1 cellular context compared by ENCODE assay signal in the genomic region with DNA sequence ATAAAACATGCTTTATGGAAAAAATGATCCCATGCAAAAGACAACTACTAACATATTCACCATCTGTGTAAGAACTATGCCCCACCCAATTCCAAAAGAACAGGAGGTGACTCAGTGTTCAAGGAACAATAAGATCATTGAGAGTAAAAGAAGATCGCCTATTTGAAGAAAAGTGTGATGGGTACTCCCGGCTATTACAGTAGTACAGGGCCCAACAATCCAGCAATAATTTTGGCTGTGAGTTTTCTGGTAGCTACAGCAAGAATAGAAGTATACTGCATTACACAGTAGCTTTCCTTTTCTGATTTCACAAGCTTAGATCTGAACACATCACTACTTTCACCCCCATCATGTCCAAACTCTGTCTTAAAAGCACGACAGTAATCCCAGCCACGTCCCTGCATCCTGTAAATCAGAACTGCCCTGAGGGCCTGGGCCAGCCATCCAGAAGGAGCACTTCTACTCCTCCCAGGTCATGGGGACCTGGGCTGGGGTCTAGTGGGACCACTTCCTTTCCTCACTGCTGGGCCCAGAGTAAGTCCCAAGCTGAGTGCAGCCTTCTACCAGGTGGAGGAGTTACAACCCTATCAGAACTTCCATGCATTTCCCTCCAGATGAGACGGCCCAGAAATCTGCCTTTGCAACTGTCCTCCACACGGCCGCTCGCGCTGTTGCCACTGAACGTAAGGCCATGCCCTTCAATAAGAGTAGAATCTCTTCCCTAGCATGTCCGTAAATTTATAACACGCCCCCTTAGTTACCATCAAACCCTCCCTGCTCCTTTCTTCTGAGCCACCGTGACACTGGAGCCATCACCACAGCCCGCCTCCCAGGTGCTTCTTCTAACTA.
TF ChIP-seq lines count a peak whose summit lies in the region.

No MANE protein-coding gene starts in this region.

TF ChIP-seq in A549, 52 proteins besides CTCF, POLR2A, EP300 and RAD21:
- no peak for TF ChIP-seq CHD2 (IDR thresholded peaks at IDR 0.05; ENCODE audit: low read length, partially characterized antibody)
- TF ChIP-seq MAX (IDR thresholded peaks at IDR 0.05), result peak; percentile 30; the same call in 1 of the 2 replicates
- peak; percentile 24; the same call in 1 of the 2 replicates for TF ChIP-seq FOSL2 (IDR thresholded peaks at IDR 0.05)
- peak; percentile 67 for TF ChIP-seq FOSL2 (CRISPR knock-in tag; IDR thresholded peaks at IDR 0.05)
